In genomic region chr1:53473463-53473862, GRCh38 we compare ENCODE assay signal across 15 cellular contexts. TPM values are rescaled to one million over a fixed set of nuclear protein-coding genes. Genes with fewer than 3 reads are reported as not detected.
DNase-seq lines count a peak whose midpoint lies in the region; ATAC-seq, FAIRE-seq and TF ChIP-seq lines count a peak whose summit lies in the region.
"Had no signal": no experiment of that assay in that cellular context is flagged by ENCODE, and none has a peak within 500 bp of the region (broad histone marks: within the 10 kb centered on the region; RNA-seq: fewer than 3 reads in every experiment).

No MANE protein-coding gene starts in this region.

- TF ChIP-seq CTCF in H1 (IDR thresholded peaks at IDR 0.05; ENCODE audit: control extremely low read depth in 1 of 3, insufficient read depth in 1 of 3, low read depth in 1 of 3, low read length in 3 of 3) (peak in 2 of 3 experiments; percentile 7 to 38; a peak in 2 of 4 replicates), retinal pigment epithelial cell (conservative IDR thresholded peaks at IDR 0.05; ENCODE audit: low read depth, low read length) (peak; percentile 58), WTC11 (IDR thresholded peaks at IDR 0.05) (no peak)

- H3K4me3 ChIP-seq in H1 (ENCODE audit: extremely low read depth in 1 of 4, insufficient read depth in 2 of 4, low read depth in 3 of 4, low read length in 4 of 4) = no peak overlapping the region
- H3K4me3 ChIP-seq in retinal pigment epithelial cell (ENCODE audit: low read length) = no peak overlapping the region
- H3K4me3 ChIP-seq: BLaER1 treated with 17β-estradiol and CSF1 and Interleukin-3, amounts not matched to agents 10 nM and 100 nM; dorsolateral prefrontal cortex; suprapubic skin had no signal

- no peak overlapping the region for H3K18ac ChIP-seq in H1 (ENCODE audit: extremely low read depth, low read length)

- no peak overlapping the region for H4K8ac ChIP-seq in H1 (ENCODE audit: extremely low read depth, insufficient read depth, low read length)

- no peaks in the 10 kb centered on the region for H3K36me3 Mint-ChIP-seq in activated naive CD4-positive, alpha-beta T cell treated with anti-CD3 and anti-CD28 coated beads for 36 hours (ENCODE audit: low read depth)
- H3K36me3 Mint-ChIP-seq in WTC11 = no peaks in the 10 kb centered on the region

- H2BK20ac ChIP-seq in H1 (ENCODE audit: low read length) = no peak overlapping the region

- no peak overlapping the region for H3K4ac ChIP-seq in H1 (replicated peaks; ENCODE audit: insufficient read length, low read depth, low read length)

- no peaks in the 10 kb centered on the region for H4K20me1 ChIP-seq in H1 (replicated peaks in 1 of 2; ENCODE audit: control insufficient read depth in 1 of 2, insufficient read depth in 2 of 2, low read length in 2 of 2)
- H4K20me1 ChIP-seq: BLaER1 treated with 17β-estradiol and CSF1 and Interleukin-3, amounts not matched to agents 10 nM and 100 nM had no signal

- POLR2A ChIA-PET in H1 (lab: Charles Lee; ENCODE audit: partially characterized antibody) (interaction anchor here (1.0 kb wide), 1 partner anchor 9 kb away, joined by 3 read pairs; no protein-coding TSS in a partner anchor), WTC11 (lab: Charles Lee) (no interaction called here)

- no peak overlapping the region for H3K14ac ChIP-seq in H1 (ENCODE audit: insufficient read length)

- CTCF ChIA-PET in activated naive CD4-positive, alpha-beta T cell treated with anti-CD3 and anti-CD28 coated beads for 36 hours (lab: Charles Lee) = no interaction called here
- CTCF ChIA-PET in H1 (lab: Charles Lee; ENCODE audit: partially characterized antibody) (interaction anchor here (1.0 to 16.5 kb wide), 7 partner anchors 11 to 144 kb away, joined by 3 to 248 read pairs (median 4); partner anchors contain the start of gene DMRTB1), WTC11 (lab: Charles Lee) (interaction anchor here (0.5 to 1.6 kb wide), 5 partner anchors 26 to 938 kb away, joined by 3 to 4 read pairs (median 3); no protein-coding TSS in a partner anchor)

- no peaks in the 10 kb centered on the region for H3K4me1 Mint-ChIP-seq in activated naive CD4-positive, alpha-beta T cell treated with anti-CD3 and anti-CD28 coated beads for 36 hours (ENCODE audit: low read depth)
- peaks cover 21% of the 10 kb centered on the region for H3K4me1 Mint-ChIP-seq in WTC11
- H3K4me1 Mint-ChIP-seq: activated B cell treated with CpG ODN at 0.5 μM for 24 hours; activated T-helper 17 cell treated with anti-CD3 and anti-CD28 coated beads, Interleukin-2, amount 50 U/mL, for 72 hours had no signal

- no peaks in the 10 kb centered on the region for H3K23me2 ChIP-seq in H1 (ENCODE audit: low read depth, low read length)

- WGBS in H1 (ENCODE audit: extremely low coverage in 1 of 2, insufficient coverage in 1 of 2, insufficient read length in 1 of 2, insufficient replicate concordance in 2 of 2, low coverage in 1 of 2, low lambda C conversion rate in 2 of 2, missing lambda C conversion rate in 1 of 2), 2 experiments = 90% methylated on average over 3 of the region's 3 CpGs; no CpG with 5 or more reads in 1 of the 2 experiments

- peaks cover 0 to 7% (median 4%) of the 10 kb centered on the region in 4 experiments; a peak in 5 of 7 replicates for H3K4me1 ChIP-seq in H1 (replicated peaks in 1 of 4; ENCODE audit: control insufficient read depth in 3 of 4, insufficient read depth in 4 of 4, low read length in 3 of 4)

- H3K27ac ChIP-seq in H1 (ENCODE audit: low read depth, low read length) = no peak overlapping the region
- H3K27ac ChIP-seq: BLaER1 treated with 17β-estradiol and CSF1 and Interleukin-3, amounts not matched to agents 10 nM and 100 nM; dorsolateral prefrontal cortex; suprapubic skin had no signal

- H3K27me3 ChIP-seq in H1 (replicated peaks in 1 of 4; ENCODE audit: control insufficient read depth in 3 of 4, extremely low read depth in 1 of 4, insufficient read depth in 3 of 4, low read length in 3 of 4) = peaks cover 0 to 6% (median 2%) of the 10 kb centered on the region in 4 experiments; a peak in 3 of 7 replicates
- H3K27me3 ChIP-seq: BLaER1 treated with 17β-estradiol and CSF1 and Interleukin-3, amounts not matched to agents 10 nM and 100 nM; dorsolateral prefrontal cortex; suprapubic skin had no signal

- no peaks in the 10 kb centered on the region; a peak in 1 of 4 replicates for H3K79me2 ChIP-seq in H1 (ENCODE audit: control insufficient read depth in 1 of 2, insufficient read depth in 2 of 2, low read length in 2 of 2)

- peak; percentile 42 for FAIRE-seq in H1 (lab: Jason Lieb, UNC)

- no peak overlapping the region for H2AFZ ChIP-seq in H1 (ENCODE audit: low read length)

- no peak for TF ChIP-seq EP300 in H1 (IDR thresholded peaks at IDR 0.05; ENCODE audit: borderline replicate concordance in 1 of 2, low read depth in 2 of 2, low read length in 2 of 2)

- peak; percentile 21 for DNase-seq in activated naive CD4-positive, alpha-beta T cell treated with anti-CD3 and anti-CD28 coated beads for 36 hours
- no peak for DNase-seq in activated naive CD4-positive, alpha-beta T cell treated with Interleukin-2 at 50 U/mL for 16 hours
- DNase-seq in NAMALWA (ENCODE audit: low spot score) (peak; percentile 39), H1 (ENCODE audit: low read depth in 1 of 2, low spot score in 2 of 2) (no peak), retinal pigment epithelial cell (ENCODE audit: low read depth) (no peak), WTC11 (ENCODE audit: low spot score) (no peak), RKO (ENCODE audit: low spot score) (no peak)
- DNase-seq: activated B cell treated with CpG ODN at 0.5 μM for 24 hours, NCI-H1930 had no signal

- no peak overlapping the region for H3K4me3 Mint-ChIP-seq in activated naive CD4-positive, alpha-beta T cell treated with anti-CD3 and anti-CD28 coated beads for 36 hours
- no peak overlapping the region for H3K4me3 Mint-ChIP-seq in WTC11
- H3K4me3 Mint-ChIP-seq: activated B cell treated with CpG ODN at 0.5 μM for 24 hours; activated T-helper 17 cell treated with anti-CD3 and anti-CD28 coated beads, Interleukin-2, amount 50 U/mL, for 72 hours had no signal

- H3K56ac ChIP-seq in H1 (replicated peaks; ENCODE audit: insufficient read length, low read depth, low read length) = no peak overlapping the region

- no peak overlapping the region for H2AK5ac ChIP-seq in H1 (ENCODE audit: low read depth, low read length)

- no peaks in the 10 kb centered on the region for H3K79me1 ChIP-seq in H1 (ENCODE audit: low read depth, low read length)

- H3K23ac ChIP-seq in H1 (ENCODE audit: insufficient read length) = no peak overlapping the region

- no peak overlapping the region for H3K27ac Mint-ChIP-seq in activated naive CD4-positive, alpha-beta T cell treated with anti-CD3 and anti-CD28 coated beads for 36 hours
- H3K27ac Mint-ChIP-seq in WTC11 = no peak overlapping the region
- H3K27ac Mint-ChIP-seq: activated B cell treated with CpG ODN at 0.5 μM for 24 hours; activated T-helper 17 cell treated with anti-CD3 and anti-CD28 coated beads, Interleukin-2, amount 50 U/mL, for 72 hours had no signal

- 0 out of 4 replicates have a peak, but pooled peaks cover 0 to 3% of the 10 kb centered on the region in 2 experiments for H3K9me3 ChIP-seq in H1 (ENCODE audit: insufficient read depth in 2 of 2, low read depth in 1 of 2, low read length in 1 of 2)
- H3K9me3 ChIP-seq: BLaER1 treated with 17β-estradiol and CSF1 and Interleukin-3, amounts not matched to agents 10 nM and 100 nM; suprapubic skin had no signal

- H3K36me3 ChIP-seq in H1 (ENCODE audit: control insufficient read depth in 2 of 4, insufficient read depth in 4 of 4, low read length in 3 of 4) = no peaks in the 10 kb centered on the region
- H3K36me3 ChIP-seq: BLaER1 treated with 17β-estradiol and CSF1 and Interleukin-3, amounts not matched to agents 10 nM and 100 nM; suprapubic skin had no signal

- H2BK120ac ChIP-seq in H1 (replicated peaks; ENCODE audit: low read depth, low read length) = no peak overlapping the region

- H3K27me3 Mint-ChIP-seq in activated naive CD4-positive, alpha-beta T cell treated with anti-CD3 and anti-CD28 coated beads for 36 hours (ENCODE audit: low read depth) = no peaks in the 10 kb centered on the region
- H3K27me3 Mint-ChIP-seq in WTC11 (ENCODE audit: low read depth) = peaks cover 31% of the 10 kb centered on the region
- H3K27me3 Mint-ChIP-seq: activated T-helper 17 cell treated with anti-CD3 and anti-CD28 coated beads, Interleukin-2, amount 50 U/mL, for 72 hours had no signal

- H2BK12ac ChIP-seq in H1 (ENCODE audit: low read depth, low read length) = no peak overlapping the region

- peak; percentile 12 to 13; a peak in 1 of 4 replicates for TF ChIP-seq RAD21 in H1 (IDR thresholded peaks at IDR 0.05 in 1 of 2, conservative IDR thresholded peaks at IDR 0.05 in 1 of 2; ENCODE audit: low read depth in 2 of 2, low read length in 2 of 2)

- no peak overlapping the region for H2BK5ac ChIP-seq in H1 (ENCODE audit: low read depth, low read length)

- H3K9ac ChIP-seq in H1 (replicated peaks in 1 of 4; ENCODE audit: extremely low read depth in 1 of 4, low read depth in 3 of 4, low read length in 3 of 4) = no peak overlapping the region
- H3K9ac ChIP-seq: BLaER1 treated with 17β-estradiol and CSF1 and Interleukin-3, amounts not matched to agents 10 nM and 100 nM had no signal

- no peak overlapping the region for H2BK15ac ChIP-seq in H1 (ENCODE audit: low read length)

- H3K9me3 Mint-ChIP-seq in activated naive CD4-positive, alpha-beta T cell treated with anti-CD3 and anti-CD28 coated beads for 36 hours = no peaks in the 10 kb centered on the region
- H3K9me3 Mint-ChIP-seq in WTC11 = no peaks in the 10 kb centered on the region
- H3K9me3 Mint-ChIP-seq: activated B cell treated with CpG ODN at 0.5 μM for 24 hours; activated T-helper 17 cell treated with anti-CD3 and anti-CD28 coated beads, Interleukin-2, amount 50 U/mL, for 72 hours had no signal

- no peak overlapping the region for H4K5ac ChIP-seq in H1 (ENCODE audit: insufficient read length, low read depth, low read length)

- H4K91ac ChIP-seq in H1 (replicated peaks; ENCODE audit: insufficient read length, low read length) = no peak overlapping the region

- ATAC-seq in WTC11 (no peak), GM18873 (IDR thresholded peaks at IDR 0.05; ENCODE audit: low FRiP score, unreplicated experiment) (no peak)
- ATAC-seq: activated T-helper 17 cell treated with anti-CD3 and anti-CD28 coated beads, Interleukin-2, amount 50 U/mL, for 72 hours had no signal

- intact Hi-C loops in activated naive CD4-positive, alpha-beta T cell treated with anti-CD3 and anti-CD28 coated beads for 36 hours (cut with micrococcal nuclease) = loop anchor here (1.0 to 2.0 kb wide), 2 partner anchors 29 to 195 kb away; no protein-coding TSS in a partner anchor

- no peak for TF ChIP-seq POLR2A in H1 (IDR thresholded peaks at IDR 0.05; ENCODE audit: control extremely low read depth in 1 of 2, low read depth in 2 of 2, low read length in 2 of 2)

- H3K4me2 ChIP-seq in H1 (ENCODE audit: insufficient read depth in 1 of 2, low read depth in 2 of 2, low read length in 2 of 2) = no peak overlapping the region
- H3K4me2 ChIP-seq: BLaER1 treated with 17β-estradiol and CSF1 and Interleukin-3, amounts not matched to agents 10 nM and 100 nM had no signal

RNA-seq across cellular contexts. Expression of gene DMRTB1, which starts 14.3 kb away (rescaled TPM):
- total RNA-seq in activated naive CD4-positive, alpha-beta T cell treated with anti-CD3 and anti-CD28 coated beads for 36 hours = not detected
- total RNA-seq in H1 (2021; fragmentation: NEBNext Ultra II Directional; extraction: Animal tissue kit (Norgen Biotek cat#: 25700)) = 0.17 and 0.35 TPM in 2 replicates
- 0.06 and 0.22 TPM in 2 replicates for polyA plus RNA-seq in H1 (2011; rRNA removed)
- polyA plus RNA-seq in H1 (2011; cell fraction: cytosol; rRNA removed) = 0.14 TPM
- polyA plus RNA-seq in H1 (2011; cell fraction: nucleus; rRNA removed) = not detected
- 0.11 to 0.15 TPM in 2 of 4 replicates, not detected in the others for polyA plus RNA-seq in H1 (2012, experiment 1 of 2)
- not detected for polyA plus RNA-seq in H1 (2012, experiment 2 of 2)
- polyA plus RNA-seq in H1 (2013, experiment 1 of 2) = 0.49 TPM
- polyA plus RNA-seq in H1 (2013, experiment 2 of 2) = 0.40 TPM
- polyA minus RNA-seq in H1 (2011; rRNA and poly(A)+ RNA removed) = not detected in 2 replicates
- not detected for polyA minus RNA-seq in H1 (2011; cell fraction: cytosol; rRNA and poly(A)+ RNA removed)
- polyA minus RNA-seq in H1 (2011; cell fraction: nucleus; rRNA and poly(A)+ RNA removed) = not detected
- total RNA-seq in WTC11 (2021) = 0.16 to 0.18 TPM (median 0.17 TPM) in 3 replicates
- total RNA-seq: activated B cell treated with CpG ODN at 0.5 μM for 24 hours; activated T-helper 17 cell treated with anti-CD3 and anti-CD28 coated beads, Interleukin-2, amount 50 U/mL, for 72 hours; mesenteric fat pad; suprapubic skin had no signal

Comparison
In these comparisons a context has a peak if more than half of its experiments do, and no peak if none do; other contexts are left out.
1. DNase-seq: peak in activated naive CD4-positive, alpha-beta T cell treated with anti-CD3 and anti-CD28 coated beads for 36 hours (single experiment) and NAMALWA (single experiment); none in activated naive CD4-positive, alpha-beta T cell treated with Interleukin-2 at 50 U/mL for 16 hours (single experiment), H1 (0 of 2), retinal pigment epithelial cell (single experiment), WTC11 (single experiment) and RKO (single experiment).